1 cellular context compared by ENCODE assay signal in genomic region chr22:50227588-50228215, GRCh38.
TF ChIP-seq lines count a peak whose summit lies in the region.

No MANE protein-coding gene starts in this region.

TF ChIP-seq in K562, 482 proteins besides CTCF, POLR2A, EP300 and RAD21:
- 0 out of 2 replicates have a peak, but pooled peaks have one; percentile 9 for TF ChIP-seq POLR2G (IDR thresholded peaks at IDR 0.05; ENCODE audit: low read depth, low read length)
- TF ChIP-seq HDAC3 (IDR thresholded peaks at IDR 0.05; ENCODE audit: borderline replicate concordance, partially characterized antibody), result no peak
- TF ChIP-seq ZEB2 (IDR thresholded peaks at IDR 0.05), result no peak
TF ChIP-seq in K562: peak in this region for 1.
